Comparison of ENCODE assay signal across 25 cellular contexts in genomic region chr11:31822604-31823371, GRCh38. TPM values are rescaled to one million over a fixed set of nuclear protein-coding genes. Genes with fewer than 3 reads are reported as not detected.
"Had no signal": no experiment of that assay in that cellular context is flagged by ENCODE, and none has a peak within 500 bp of the region (broad histone marks: within the 10 kb centered on the region; RNA-seq: fewer than 3 reads in every experiment).

No MANE protein-coding gene starts in this region.

- H3K9me3 Mint-ChIP-seq: activated CD8-positive, alpha-beta T cell treated with anti-CD3 and anti-CD28 coated beads for 36 hours; activated T-cell treated with anti-CD3 and anti-CD28 coated beads, Interleukin-2, amount 50 U/mL, for 72 hours; central memory CD8-positive, alpha-beta T cell; natural killer cell; WTC11 had no signal

- H3K4me3 ChIP-seq: body of pancreas, coronary artery, gastrocnemius medialis, heart left ventricle, left lung, prostate gland, transverse colon, vagina had no signal

- H3K27ac ChIP-seq: body of pancreas, coronary artery, gastrocnemius medialis, heart left ventricle, left lung, prostate gland, transverse colon, vagina had no signal

- H3K27ac Mint-ChIP-seq: activated CD8-positive, alpha-beta T cell treated with anti-CD3 and anti-CD28 coated beads for 36 hours; activated naive CD8-positive, alpha-beta T cell; activated T-cell treated with anti-CD3 and anti-CD28 coated beads, Interleukin-2, amount 50 U/mL, for 72 hours; natural killer cell; WTC11 had no signal

- H3K4me3 Mint-ChIP-seq: activated CD8-positive, alpha-beta T cell treated with anti-CD3 and anti-CD28 coated beads for 36 hours; activated naive CD8-positive, alpha-beta T cell; activated T-cell treated with anti-CD3 and anti-CD28 coated beads, Interleukin-2, amount 50 U/mL, for 72 hours; central memory CD8-positive, alpha-beta T cell; natural killer cell had no signal

- H3K9me3 ChIP-seq: body of pancreas, gastrocnemius medialis, heart left ventricle, left lung, prostate gland, transverse colon, vagina had no signal

- DNase-seq: activated CD4-positive, alpha-beta T cell treated with anti-CD3 and anti-CD28 coated beads for 4 hours; activated CD8-positive, alpha-beta T cell treated with anti-CD3 and anti-CD28 coated beads for 36 hours; activated gamma-delta T cell; activated T-cell treated with anti-CD3 and anti-CD28 coated beads, Interleukin-2, amount 50 U/mL, for 72 hours; amniotic stem cell; body of pancreas; effector CD4-positive, alpha-beta T cell; gastrocnemius medialis; heart left ventricle; natural killer cell; occipital lobe; small intestine; stimulated activated CD4-positive, alpha-beta T cell treated with anti-CD3 and anti-CD28 coated beads, Interleukin-4, amount 100 ng/mL, for 4 hours; stimulated activated CD8-positive, alpha-beta memory T cell treated with anti-CD3 and anti-CD28 coated beads, Interleukin-4, amount 100 ng/mL, for 48 hours; stimulated activated naive CD4-positive, alpha-beta T cell treated with Interleukin-2 at 50 U/mL for 16 hours; transverse colon had no signal

- H3K4me1 ChIP-seq: prostate gland had no signal

- ATAC-seq: activated CD8-positive, alpha-beta T cell treated with anti-CD3 and anti-CD28 coated beads for 36 hours; activated T-cell treated with anti-CD3 and anti-CD28 coated beads, Interleukin-2, amount 50 U/mL, for 72 hours; body of pancreas; gastrocnemius medialis; heart left ventricle; left lung; natural killer cell had no signal

- H3K36me3 ChIP-seq: gastrocnemius medialis, heart left ventricle, left lung, prostate gland, transverse colon, vagina had no signal

- H3K36me3 Mint-ChIP-seq: activated naive CD8-positive, alpha-beta T cell; WTC11 had no signal

RNA-seq across cellular contexts. Expression of gene PAX6, which starts 11.7 kb away (rescaled TPM):
- total RNA-seq: activated CD8-positive, alpha-beta T cell treated with anti-CD3 and anti-CD28 coated beads for 36 hours; fibroblast of lung; gastrocnemius medialis; left lung; natural killer cell; T-helper 2 cell treated with Interferon-gamma antibody and Interleukin-4, amounts not matched to agents 100 ng/mL and 5 ng/mL, for 36 hours; vagina had no signal
- polyA plus RNA-seq: heart left ventricle had no signal
